Comparison of ENCODE assay signal across 15 cellular contexts in the genomic region with DNA sequence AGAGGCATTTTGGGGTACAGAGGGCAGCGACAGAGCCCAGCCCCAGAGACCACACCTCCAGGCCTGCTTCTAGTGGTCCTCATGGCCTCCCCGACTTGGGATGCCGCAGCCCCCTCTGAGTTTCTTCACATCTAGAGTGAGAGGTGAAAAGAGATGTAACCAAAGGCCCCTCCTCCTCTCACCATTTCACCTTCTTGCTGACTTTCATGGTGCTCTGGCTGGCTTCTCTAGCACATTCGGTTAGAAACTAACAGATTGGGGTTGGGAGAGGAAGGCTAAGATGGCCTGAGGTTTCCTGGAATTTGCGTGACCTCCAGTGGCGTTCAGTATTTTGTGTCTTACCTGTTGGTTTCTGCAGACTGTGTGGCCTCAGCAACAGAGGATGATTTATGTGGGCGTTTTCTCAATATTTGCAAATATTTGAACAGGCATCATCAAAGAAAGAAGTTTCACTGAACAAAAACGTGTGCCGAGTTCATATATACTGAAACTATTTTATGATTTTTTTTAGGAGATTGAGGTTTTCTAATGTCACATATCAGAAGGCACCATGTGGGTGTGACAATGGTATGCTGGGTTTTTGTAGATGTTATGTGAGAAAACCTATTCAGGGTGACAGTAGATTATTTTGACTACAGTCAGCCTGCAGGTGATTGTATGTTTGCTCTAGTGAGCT.
A peak's percentile ranks its signal among the peaks of the same experiment; 100 is the strongest.
DNase-seq lines count a peak whose midpoint lies in the region; ATAC-seq, FAIRE-seq and TF ChIP-seq lines count a peak whose summit lies in the region.
"Had no signal": no experiment of that assay in that cellular context is flagged by ENCODE, and none has a peak within 500 bp of the region (broad histone marks: within the 10 kb centered on the region; RNA-seq: fewer than 3 reads in every experiment).

No MANE protein-coding gene starts in this region.

- no peaks in the 10 kb centered on the region for H3K36me3 ChIP-seq in GM12878 (ENCODE audit: control insufficient read depth in 2 of 2, insufficient read depth in 2 of 2, low read length in 1 of 2)
- H3K36me3 ChIP-seq: tibial nerve had no signal

- no peak for TF ChIP-seq POLR2A in GM12878 (IDR thresholded peaks at IDR 0.05; ENCODE audit: low read depth, low read length)

- H3K4me3 Mint-ChIP-seq in activated T-cell treated with anti-CD3 and anti-CD28 coated beads, Interleukin-2, amount 50 U/mL, for 24 hours: no peak overlapping the region
- H3K4me3 Mint-ChIP-seq in stimulated activated memory B cell treated with anti-CD40 and anti-IgM and Interleukin-4, amounts not matched to agents 10 μg/mL and 1 μg/mL and 100 μg/mL, for 72 hours: peak overlapping the region; percentile 7
- H3K4me3 Mint-ChIP-seq in progenitor cell of endocrine pancreas (ENCODE audit: low read depth): no peak overlapping the region
- H3K4me3 Mint-ChIP-seq: memory B cell had no signal

- no peak overlapping the region for H3K4me3 ChIP-seq in GM12878
- H3K4me3 ChIP-seq: dorsolateral prefrontal cortex, tibial nerve had no signal

- no peaks in the 10 kb centered on the region for H4K20me1 ChIP-seq in GM12878 (ENCODE audit: control insufficient read depth, insufficient read depth)

- intact Hi-C loops in GM12878 (cut with micrococcal nuclease; ENCODE audit: unreplicated experiment): loop anchor here (10.0 kb wide), 1 partner anchor 196 kb away; no protein-coding TSS in a partner anchor

- CTCF ChIA-PET in GM12878 (lab: Yijun Ruan, JAX): interaction anchor here (0.7 to 1.7 kb wide), 7 partner anchors 8 to 198 kb away, joined by 3 to 6 read pairs (median 4); no protein-coding TSS in a partner anchor

- no peaks in the 10 kb centered on the region for H3K36me3 Mint-ChIP-seq in activated T-cell treated with anti-CD3 and anti-CD28 coated beads, Interleukin-2, amount 50 U/mL, for 24 hours (ENCODE audit: low read depth)
- H3K36me3 Mint-ChIP-seq in stimulated activated memory B cell treated with anti-CD40 and anti-IgM and Interleukin-4, amounts not matched to agents 10 μg/mL and 1 μg/mL and 100 μg/mL, for 72 hours: peaks cover 7% of the 10 kb centered on the region
- no peaks in the 10 kb centered on the region for H3K36me3 Mint-ChIP-seq in progenitor cell of endocrine pancreas (ENCODE audit: insufficient read depth)
- H3K36me3 Mint-ChIP-seq: memory B cell had no signal

- no peaks in the 10 kb centered on the region for H3K79me2 ChIP-seq in GM12878 (ENCODE audit: control insufficient read depth, insufficient read depth, low read length)

- WGBS in GM12878 (ENCODE audit: insufficient coverage, insufficient replicate concordance, low lambda C conversion rate, missing lambda C conversion rate): 36% methylated on average over 9 of the region's 9 CpGs

- peaks cover 0 to 16% of the 10 kb centered on the region in 2 experiments; a peak in 3 of 4 replicates for H3K27me3 ChIP-seq in GM12878 (replicated peaks in 1 of 2; ENCODE audit: control insufficient read depth in 2 of 2, insufficient read depth in 2 of 2, low read length in 1 of 2)
- H3K27me3 ChIP-seq: tibial nerve had no signal

- no peak for TF ChIP-seq CTCF in GM12878 (IDR thresholded peaks at IDR 0.05 in 2 of 3, conservative IDR thresholded peaks at IDR 0.05 in 1 of 3; ENCODE audit: control insufficient read depth in 2 of 3, extremely low read depth in 1 of 3, insufficient read depth in 1 of 3, low read depth in 3 of 3, low read length in 3 of 3)
- no peak for TF ChIP-seq CTCF in progenitor cell of endocrine pancreas (IDR thresholded peaks at IDR 0.05; ENCODE audit: unreplicated experiment)

- H3K4me1 ChIP-seq in GM12878 (ENCODE audit: control insufficient read depth, insufficient read depth, low read length): peaks cover 26% of the 10 kb centered on the region
- H3K4me1 ChIP-seq: tibial nerve had no signal

- no TSS peak for BruUV-seq in GM12878 (replicated peaks; lab: Mats Ljungman, UMichigan)

- peak; percentile 21; the same call in 1 of the 2 replicates for TF ChIP-seq RAD21 in GM12878 (IDR thresholded peaks at IDR 0.05; ENCODE audit: insufficient read depth, low read depth, low read length)

- H3K9ac ChIP-seq in GM12878 (ENCODE audit: control insufficient read depth, insufficient read depth, low read length): peak overlapping the region; percentile 26; the same call in 1 of the 2 replicates

- peak; percentile 49 for DNase-seq in activated T-cell treated with anti-CD3 and anti-CD28 coated beads, Interleukin-2, amount 50 U/mL, for 24 hours
- DNase-seq in activated T-cell treated with anti-CD3 and anti-CD28 coated beads for 4 hours (no peak), GM12878 (ENCODE audit: low read depth, low spot score) (peak; percentile 46), DMS153 (lab: John Stamatoyannopoulos, UW) (no peak), progenitor cell of endocrine pancreas (ENCODE audit: low spot score, unreplicated experiment) (no peak)
- DNase-seq: DMS79 treated with DMSO at 0.1 percent for 48 hours; dorsolateral prefrontal cortex; NCI-H1694; stimulated activated CD4-positive, alpha-beta T cell treated with anti-CD3 and anti-CD28 coated beads, Interleukin-12 subunit alpha, Interleukin-12 subunit beta, amount 100 ng/mL, for 4 hours had no signal

- peaks cover 60% of the 10 kb centered on the region for H3K4me1 Mint-ChIP-seq in activated T-cell treated with anti-CD3 and anti-CD28 coated beads, Interleukin-2, amount 50 U/mL, for 24 hours (ENCODE audit: low read depth)
- peaks cover 48% of the 10 kb centered on the region for H3K4me1 Mint-ChIP-seq in stimulated activated memory B cell treated with anti-CD40 and anti-IgM and Interleukin-4, amounts not matched to agents 10 μg/mL and 1 μg/mL and 100 μg/mL, for 72 hours
- H3K4me1 Mint-ChIP-seq in progenitor cell of endocrine pancreas (ENCODE audit: low read depth): peaks cover 17% of the 10 kb centered on the region

- SMC1A ChIA-PET in GM12878 (lab: Charles Lee; ENCODE audit: uncharacterized antibody, unreplicated experiment): interaction anchor here (0.8 to 1.9 kb wide), 6 partner anchors 10 to 192 kb away, joined by 3 to 11 read pairs (median 5); no protein-coding TSS in a partner anchor

- ATAC-seq in HG03432 (IDR thresholded peaks at IDR 0.05; ENCODE audit: unreplicated experiment) (peak; percentile 29), GM12878 (peak; percentile 10), HG02610 (IDR thresholded peaks at IDR 0.05; ENCODE audit: unreplicated experiment) (no peak)
- ATAC-seq in stimulated activated memory B cell treated with anti-CD40 and anti-IgM and Interleukin-4, amounts not matched to agents 10 μg/mL and 1 μg/mL and 100 μg/mL, for 72 hours: no peak

- TF ChIP-seq EP300 in GM12878 (IDR thresholded peaks at IDR 0.05; ENCODE audit: borderline replicate concordance in 1 of 2, control insufficient read depth in 1 of 2, low read depth in 2 of 2, low read length in 2 of 2): peak in 1 of 2 experiments; percentile 58; a peak in 1 of 4 replicates

- in situ Hi-C loops in GM12878 (cut with MboI): no loop called here

- no peak for FAIRE-seq in GM12878 (lab: Jason Lieb, UNC)
- FAIRE-seq: GM12891 had no signal

- H3K4me2 ChIP-seq in GM12878 (ENCODE audit: control insufficient read depth, insufficient read depth): 0 out of 2 replicates have a peak overlapping the region, but pooled peaks have one; percentile 4

- H3K27me3 Mint-ChIP-seq in activated T-cell treated with anti-CD3 and anti-CD28 coated beads, Interleukin-2, amount 50 U/mL, for 24 hours: peaks cover 67% of the 10 kb centered on the region
- peaks cover 21% of the 10 kb centered on the region for H3K27me3 Mint-ChIP-seq in stimulated activated memory B cell treated with anti-CD40 and anti-IgM and Interleukin-4, amounts not matched to agents 10 μg/mL and 1 μg/mL and 100 μg/mL, for 72 hours
- peaks cover 9% of the 10 kb centered on the region for H3K27me3 Mint-ChIP-seq in progenitor cell of endocrine pancreas

- RAD21 ChIA-PET in GM12878 (lab: Charles Lee; ENCODE audit: unreplicated experiment): interaction anchor here (1.2 to 2.2 kb wide), 9 partner anchors 7 to 238 kb away, joined by 3 to 13 read pairs (median 4); no protein-coding TSS in a partner anchor

- H3K27ac Mint-ChIP-seq in activated T-cell treated with anti-CD3 and anti-CD28 coated beads, Interleukin-2, amount 50 U/mL, for 24 hours: peak overlapping the region; percentile 93
- peak overlapping the region; percentile 73 for H3K27ac Mint-ChIP-seq in stimulated activated memory B cell treated with anti-CD40 and anti-IgM and Interleukin-4, amounts not matched to agents 10 μg/mL and 1 μg/mL and 100 μg/mL, for 72 hours
- no peak overlapping the region for H3K27ac Mint-ChIP-seq in progenitor cell of endocrine pancreas
- H3K27ac Mint-ChIP-seq: memory B cell had no signal

- H3K9me3 Mint-ChIP-seq in activated T-cell treated with anti-CD3 and anti-CD28 coated beads, Interleukin-2, amount 50 U/mL, for 24 hours: peaks cover 16% of the 10 kb centered on the region
- H3K9me3 Mint-ChIP-seq in stimulated activated memory B cell treated with anti-CD40 and anti-IgM and Interleukin-4, amounts not matched to agents 10 μg/mL and 1 μg/mL and 100 μg/mL, for 72 hours: peaks cover 10% of the 10 kb centered on the region
- H3K9me3 Mint-ChIP-seq in progenitor cell of endocrine pancreas (ENCODE audit: low read depth): no peaks in the 10 kb centered on the region
- H3K9me3 Mint-ChIP-seq: memory B cell had no signal

- H3K27ac ChIP-seq in GM12878 (ENCODE audit: control insufficient read depth, insufficient read depth): peak overlapping the region; percentile 42; the same call in 1 of the 2 replicates
- H3K27ac ChIP-seq: dorsolateral prefrontal cortex, tibial nerve had no signal

- POLR2A ChIA-PET in GM12878 (lab: Charles Lee): no interaction called here

- no peak overlapping the region for H2AFZ ChIP-seq in GM12878 (ENCODE audit: control insufficient read depth, low read depth, low read length)

- peaks cover 10% of the 10 kb centered on the region; the same call in 2 of the 3 replicates for H3K9me3 ChIP-seq in GM12878 (replicated peaks; ENCODE audit: control insufficient read depth, insufficient read depth, low read length)
- H3K9me3 ChIP-seq: tibial nerve had no signal

TF ChIP-seq in GM12878, 131 proteins besides CTCF, POLR2A, EP300 and RAD21 (continues in another document):
- TF ChIP-seq SMAD1 (IDR thresholded peaks at IDR 0.05; ENCODE audit: low read depth, partially characterized antibody) (no peak), IKZF1 (conservative IDR thresholded peaks at IDR 0.05) (peak; percentile 63; the same call in 1 of the 2 replicates), NR2C1 (IDR thresholded peaks at IDR 0.05) (no peak), TBL1XR1 (IDR thresholded peaks at IDR 0.05; ENCODE audit: low read depth, low read length) (peak; percentile 37; the same call in 1 of the 2 replicates), RFX5 (IDR thresholded peaks at IDR 0.05; ENCODE audit: low read depth, low read length) (no peak), NFIC (IDR thresholded peaks at IDR 0.05; ENCODE audit: low read depth, low read length) (peak; percentile 35; the same call in 1 of the 2 replicates), SUPT20H (IDR thresholded peaks at IDR 0.05; ENCODE audit: borderline replicate concordance, control insufficient read depth, low read depth, low read length) (no peak), BHLHE40 (IDR thresholded peaks at IDR 0.05; ENCODE audit: borderline replicate concordance in 1 of 2, low read depth in 2 of 2, low read length in 1 of 2) (peak in 1 of 2 experiments; percentile 40; a peak in 3 of 4 replicates)

Comparison
In these comparisons a context has a peak if more than half of its experiments do, and no peak if none do; other contexts are left out.
1. DNase-seq: peak in activated T-cell treated with anti-CD3 and anti-CD28 coated beads, Interleukin-2, amount 50 U/mL, for 24 hours (single experiment) and GM12878 (single experiment); none in activated T-cell treated with anti-CD3 and anti-CD28 coated beads for 4 hours (single experiment), DMS153 (single experiment) and progenitor cell of endocrine pancreas (single experiment).
2. ATAC-seq: peak in HG03432 (single experiment) and GM12878 (single experiment); none in stimulated activated memory B cell treated with anti-CD40 and anti-IgM and Interleukin-4, amounts not matched to agents 10 μg/mL and 1 μg/mL and 100 μg/mL, for 72 hours (single experiment) and HG02610 (single experiment).